ENCODE assay signal across 1 cellular context in the genomic region with DNA sequence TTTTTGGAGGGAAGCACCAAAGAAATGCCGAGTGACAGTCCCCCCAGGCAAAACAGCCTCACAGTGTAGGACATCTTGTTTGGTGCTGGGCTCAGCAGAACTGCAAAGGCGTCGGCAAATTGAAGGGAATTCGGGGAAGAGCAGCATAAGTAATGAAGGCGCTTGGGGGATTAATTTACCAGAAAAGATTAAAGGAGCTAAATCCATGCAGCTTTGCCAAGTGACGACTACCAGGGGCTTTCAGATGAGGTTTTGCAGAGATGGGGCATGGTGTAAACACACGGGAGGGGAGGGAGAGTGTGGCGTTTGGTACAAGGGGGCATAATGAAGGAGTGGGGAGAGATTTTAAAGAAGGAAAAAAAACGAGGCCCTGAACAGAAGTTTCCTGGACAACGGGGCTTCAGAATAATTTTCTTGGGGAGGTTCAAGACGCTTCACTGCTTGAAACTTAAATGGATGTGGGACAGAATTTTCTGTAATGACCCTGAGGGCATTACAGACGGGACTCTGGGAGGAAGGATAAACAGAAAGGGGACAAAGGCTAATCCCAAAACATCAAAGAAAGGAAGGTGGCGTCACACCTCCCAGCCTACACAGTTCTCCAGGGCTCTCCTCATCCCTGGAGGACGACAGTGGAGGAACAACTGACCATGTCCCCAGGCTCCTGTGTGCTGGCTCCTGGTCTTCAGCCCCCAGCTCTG.
TF ChIP-seq lines count a peak whose summit lies in the region.

No MANE protein-coding gene starts in this region.

TF ChIP-seq in GM23338, 12 proteins besides CTCF, POLR2A, EP300 and RAD21:
- TF ChIP-seq, protein P1, sequence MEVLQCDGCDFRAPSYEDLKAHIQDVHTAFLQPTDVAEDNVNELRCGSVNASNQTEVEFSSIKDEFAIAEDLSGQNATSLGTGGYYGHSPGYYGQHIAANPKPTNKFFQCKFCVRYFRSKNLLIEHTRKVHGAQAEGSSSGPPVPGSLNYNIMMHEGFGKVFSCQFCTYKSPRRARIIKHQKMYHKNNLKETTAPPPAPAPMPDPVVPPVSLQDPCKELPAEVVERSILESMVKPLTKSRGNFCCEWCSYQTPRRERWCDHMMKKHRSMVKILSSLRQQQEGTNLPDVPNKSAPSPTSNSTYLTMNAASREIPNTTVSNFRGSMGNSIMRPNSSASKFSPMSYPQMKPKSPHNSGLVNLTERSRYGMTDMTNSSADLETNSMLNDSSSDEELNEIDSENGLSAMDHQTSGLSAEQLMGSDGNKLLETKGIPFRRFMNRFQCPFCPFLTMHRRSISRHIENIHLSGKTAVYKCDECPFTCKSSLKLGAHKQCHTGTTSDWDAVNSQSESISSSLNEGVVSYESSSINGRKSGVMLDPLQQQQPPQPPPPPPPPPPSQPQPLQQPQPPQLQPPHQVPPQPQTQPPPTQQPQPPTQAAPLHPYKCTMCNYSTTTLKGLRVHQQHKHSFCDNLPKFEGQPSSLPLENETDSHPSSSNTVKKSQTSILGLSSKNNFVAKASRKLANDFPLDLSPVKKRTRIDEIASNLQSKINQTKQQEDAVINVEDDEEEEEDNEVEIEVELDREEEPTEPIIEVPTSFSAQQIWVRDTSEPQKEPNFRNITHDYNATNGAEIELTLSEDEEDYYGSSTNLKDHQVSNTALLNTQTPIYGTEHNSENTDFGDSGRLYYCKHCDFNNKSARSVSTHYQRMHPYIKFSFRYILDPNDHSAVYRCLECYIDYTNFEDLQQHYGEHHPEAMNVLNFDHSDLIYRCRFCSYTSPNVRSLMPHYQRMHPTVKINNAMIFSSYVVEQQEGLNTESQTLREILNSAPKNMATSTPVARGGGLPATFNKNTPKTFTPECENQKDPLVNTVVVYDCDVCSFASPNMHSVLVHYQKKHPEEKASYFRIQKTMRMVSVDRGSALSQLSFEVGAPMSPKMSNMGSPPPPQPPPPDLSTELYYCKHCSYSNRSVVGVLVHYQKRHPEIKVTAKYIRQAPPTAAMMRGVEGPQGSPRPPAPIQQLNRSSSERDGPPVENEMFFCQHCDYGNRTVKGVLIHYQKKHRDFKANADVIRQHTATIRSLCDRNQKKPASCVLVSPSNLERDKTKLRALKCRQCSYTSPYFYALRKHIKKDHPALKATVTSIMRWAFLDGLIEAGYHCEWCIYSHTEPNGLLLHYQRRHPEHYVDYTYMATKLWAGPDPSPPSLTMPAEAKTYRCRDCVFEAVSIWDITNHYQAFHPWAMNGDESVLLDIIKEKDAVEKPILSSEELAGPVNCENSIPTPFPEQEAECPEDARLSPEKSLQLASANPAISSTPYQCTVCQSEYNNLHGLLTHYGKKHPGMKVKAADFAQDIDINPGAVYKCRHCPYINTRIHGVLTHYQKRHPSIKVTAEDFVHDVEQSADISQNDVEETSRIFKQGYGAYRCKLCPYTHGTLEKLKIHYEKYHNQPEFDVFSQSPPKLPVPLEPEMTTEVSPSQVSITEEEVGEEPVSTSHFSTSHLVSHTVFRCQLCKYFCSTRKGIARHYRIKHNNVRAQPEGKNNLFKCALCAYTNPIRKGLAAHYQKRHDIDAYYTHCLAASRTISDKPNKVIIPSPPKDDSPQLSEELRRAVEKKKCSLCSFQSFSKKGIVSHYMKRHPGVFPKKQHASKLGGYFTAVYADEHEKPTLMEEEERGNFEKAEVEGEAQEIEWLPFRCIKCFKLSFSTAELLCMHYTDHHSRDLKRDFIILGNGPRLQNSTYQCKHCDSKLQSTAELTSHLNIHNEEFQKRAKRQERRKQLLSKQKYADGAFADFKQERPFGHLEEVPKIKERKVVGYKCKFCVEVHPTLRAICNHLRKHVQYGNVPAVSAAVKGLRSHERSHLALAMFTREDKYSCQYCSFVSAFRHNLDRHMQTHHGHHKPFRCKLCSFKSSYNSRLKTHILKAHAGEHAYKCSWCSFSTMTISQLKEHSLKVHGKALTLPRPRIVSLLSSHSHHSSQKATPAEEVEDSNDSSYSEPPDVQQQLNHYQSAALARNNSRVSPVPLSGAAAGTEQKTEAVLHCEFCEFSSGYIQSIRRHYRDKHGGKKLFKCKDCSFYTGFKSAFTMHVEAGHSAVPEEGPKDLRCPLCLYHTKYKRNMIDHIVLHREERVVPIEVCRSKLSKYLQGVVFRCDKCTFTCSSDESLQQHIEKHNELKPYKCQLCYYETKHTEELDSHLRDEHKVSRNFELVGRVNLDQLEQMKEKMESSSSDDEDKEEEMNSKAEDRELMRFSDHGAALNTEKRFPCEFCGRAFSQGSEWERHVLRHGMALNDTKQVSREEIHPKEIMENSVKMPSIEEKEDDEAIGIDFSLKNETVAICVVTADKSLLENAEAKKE (CRISPR knock-in tag; IDR thresholded peaks at IDR 0.05), result no peak
- TF ChIP-seq CREB1 (CRISPR knock-in tag; IDR thresholded peaks at IDR 0.05; ENCODE audit: low read depth) (no peak), EZH2 (IDR thresholded peaks at IDR 0.05; ENCODE audit: low read depth, unreplicated experiment) (no peak), EZH2phosphoT487 (IDR thresholded peaks at IDR 0.05; ENCODE audit: unreplicated experiment) (no peak), ZNF331 (CRISPR knock-in tag; IDR thresholded peaks at IDR 0.05; ENCODE audit: low read depth) (no peak), STAT1 (IDR thresholded peaks at IDR 0.05; ENCODE audit: unreplicated experiment) (no peak), JUNB (IDR thresholded peaks at IDR 0.05; ENCODE audit: unreplicated experiment) (no peak), ZNF114 (CRISPR knock-in tag; IDR thresholded peaks at IDR 0.05) (no peak), POLR2AphosphoS5 (IDR thresholded peaks at IDR 0.05; ENCODE audit: low read depth) (no peak), NANOG (IDR thresholded peaks at IDR 0.05; ENCODE audit: borderline replicate concordance) (no peak)
- TF ChIP-seq, protein P2, sequence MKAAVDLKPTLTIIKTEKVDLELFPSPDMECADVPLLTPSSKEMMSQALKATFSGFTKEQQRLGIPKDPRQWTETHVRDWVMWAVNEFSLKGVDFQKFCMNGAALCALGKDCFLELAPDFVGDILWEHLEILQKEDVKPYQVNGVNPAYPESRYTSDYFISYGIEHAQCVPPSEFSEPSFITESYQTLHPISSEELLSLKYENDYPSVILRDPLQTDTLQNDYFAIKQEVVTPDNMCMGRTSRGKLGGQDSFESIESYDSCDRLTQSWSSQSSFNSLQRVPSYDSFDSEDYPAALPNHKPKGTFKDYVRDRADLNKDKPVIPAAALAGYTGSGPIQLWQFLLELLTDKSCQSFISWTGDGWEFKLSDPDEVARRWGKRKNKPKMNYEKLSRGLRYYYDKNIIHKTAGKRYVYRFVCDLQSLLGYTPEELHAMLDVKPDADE (IDR thresholded peaks at IDR 0.05), result no peak
- TF ChIP-seq, protein P3, sequence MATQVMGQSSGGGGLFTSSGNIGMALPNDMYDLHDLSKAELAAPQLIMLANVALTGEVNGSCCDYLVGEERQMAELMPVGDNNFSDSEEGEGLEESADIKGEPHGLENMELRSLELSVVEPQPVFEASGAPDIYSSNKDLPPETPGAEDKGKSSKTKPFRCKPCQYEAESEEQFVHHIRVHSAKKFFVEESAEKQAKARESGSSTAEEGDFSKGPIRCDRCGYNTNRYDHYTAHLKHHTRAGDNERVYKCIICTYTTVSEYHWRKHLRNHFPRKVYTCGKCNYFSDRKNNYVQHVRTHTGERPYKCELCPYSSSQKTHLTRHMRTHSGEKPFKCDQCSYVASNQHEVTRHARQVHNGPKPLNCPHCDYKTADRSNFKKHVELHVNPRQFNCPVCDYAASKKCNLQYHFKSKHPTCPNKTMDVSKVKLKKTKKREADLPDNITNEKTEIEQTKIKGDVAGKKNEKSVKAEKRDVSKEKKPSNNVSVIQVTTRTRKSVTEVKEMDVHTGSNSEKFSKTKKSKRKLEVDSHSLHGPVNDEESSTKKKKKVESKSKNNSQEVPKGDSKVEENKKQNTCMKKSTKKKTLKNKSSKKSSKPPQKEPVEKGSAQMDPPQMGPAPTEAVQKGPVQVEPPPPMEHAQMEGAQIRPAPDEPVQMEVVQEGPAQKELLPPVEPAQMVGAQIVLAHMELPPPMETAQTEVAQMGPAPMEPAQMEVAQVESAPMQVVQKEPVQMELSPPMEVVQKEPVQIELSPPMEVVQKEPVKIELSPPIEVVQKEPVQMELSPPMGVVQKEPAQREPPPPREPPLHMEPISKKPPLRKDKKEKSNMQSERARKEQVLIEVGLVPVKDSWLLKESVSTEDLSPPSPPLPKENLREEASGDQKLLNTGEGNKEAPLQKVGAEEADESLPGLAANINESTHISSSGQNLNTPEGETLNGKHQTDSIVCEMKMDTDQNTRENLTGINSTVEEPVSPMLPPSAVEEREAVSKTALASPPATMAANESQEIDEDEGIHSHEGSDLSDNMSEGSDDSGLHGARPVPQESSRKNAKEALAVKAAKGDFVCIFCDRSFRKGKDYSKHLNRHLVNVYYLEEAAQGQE (IDR thresholded peaks at IDR 0.05; ENCODE audit: unreplicated experiment), result no peak
